In genomic region chr15:49135893-49136292, GRCh38 we compare ENCODE assay signal across 10 cellular contexts. TPM values are rescaled to one million over a fixed set of nuclear protein-coding genes. Genes with fewer than 3 reads are reported as not detected.
DNase-seq lines count a peak whose midpoint lies in the region; ATAC-seq lines count a peak whose summit lies in the region.
"Had no signal": no experiment of that assay in that cellular context is flagged by ENCODE, and none has a peak within 500 bp of the region (broad histone marks: within the 10 kb centered on the region; RNA-seq: fewer than 3 reads in every experiment).

No MANE protein-coding gene starts in this region.

- DNase-seq in GM03348 (ENCODE audit: low spot score) (peak; percentile 55), RPMI7951 (ENCODE audit: low read depth) (peak; percentile 54), dermis blood vessel endothelial cell (peak; percentile 65), renal cortical epithelial cell (ENCODE audit: low read depth) (peak; percentile 92), RKO (ENCODE audit: low spot score) (no peak)
- DNase-seq in activated effector memory CD4-positive, alpha-beta T cell treated with anti-CD3 and anti-CD28 coated beads, Interleukin-2, amount 50 U/mL, for 16 hours, result no peak
- DNase-seq: DMS79 treated with DMSO at 0.1 percent for 48 hours, NCI-H2029 treated with DMSO at 0.1 percent for 48 hours, retina had no signal

- no peak for ATAC-seq in HG03460 (IDR thresholded peaks at IDR 0.05; ENCODE audit: unreplicated experiment)

RNA-seq across cellular contexts. Expression of gene COPS2, which starts 19.5 kb away (rescaled TPM):
- 70.1 and 86.5 TPM in 2 replicates for total RNA-seq in RPMI7951 (2014; rRNA removed; shearing (Covaris generic))
- 58.0 and 102 TPM in 2 replicates for total RNA-seq in dermis blood vessel endothelial cell
- total RNA-seq in renal cortical epithelial cell, result 66.0 and 111 TPM in 2 replicates

RNA-seq across cellular contexts. Expression of gene GALK2, which starts 34.2 kb away (rescaled TPM):
- 90.8 and 107 TPM in 2 replicates for total RNA-seq in RPMI7951 (2014; rRNA removed; shearing (Covaris generic))
- total RNA-seq in dermis blood vessel endothelial cell, result 54.4 and 73.5 TPM in 2 replicates
- 52.4 and 62.3 TPM in 2 replicates for total RNA-seq in renal cortical epithelial cell

Comparison
In these comparisons a context has a peak if more than half of its experiments do, and no peak if none do; other contexts are left out.
1. DNase-seq: peak in GM03348 (single experiment), RPMI7951 (single experiment), dermis blood vessel endothelial cell (single experiment) and renal cortical epithelial cell (single experiment); none in RKO (single experiment) and activated effector memory CD4-positive, alpha-beta T cell treated with anti-CD3 and anti-CD28 coated beads, Interleukin-2, amount 50 U/mL, for 16 hours (single experiment).